Comparison of ENCODE assay signal across 13 cellular contexts in the genomic region with DNA sequence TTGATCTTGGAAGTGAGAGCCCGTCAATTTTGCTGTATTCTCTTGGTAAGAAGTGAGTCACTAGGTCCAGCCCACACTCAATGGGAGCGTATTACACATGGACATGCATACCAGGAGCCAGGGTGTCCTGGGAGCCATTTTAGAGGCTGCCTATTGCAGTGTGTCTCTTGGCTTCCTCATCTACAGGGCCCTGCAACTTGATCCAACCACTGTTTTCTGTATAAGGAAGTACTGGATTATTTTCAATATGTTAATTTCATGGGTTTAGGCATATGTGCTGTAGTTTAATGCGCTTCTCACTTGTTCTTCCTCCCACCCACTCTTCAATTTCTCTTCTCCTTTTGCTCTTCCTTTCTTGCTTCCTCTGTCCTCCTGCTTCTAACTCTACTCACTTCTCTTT.
DNase-seq lines count a peak whose midpoint lies in the region; ATAC-seq, FAIRE-seq and TF ChIP-seq lines count a peak whose summit lies in the region.
"Had no signal": no experiment of that assay in that cellular context is flagged by ENCODE, and none has a peak within 500 bp of the region (broad histone marks: within the 10 kb centered on the region; RNA-seq: fewer than 3 reads in every experiment).

No MANE protein-coding gene starts in this region.

- no peak overlapping the region for H3K14ac ChIP-seq in neuronal stem cell (ENCODE audit: low read length)

- H3K79me1 ChIP-seq in neuronal stem cell (ENCODE audit: low read depth, low read length): no peaks in the 10 kb centered on the region

- intact Hi-C loops in uterus (cut with DNase I; ENCODE audit: low total_unique reads): no loop called here

- H3K18ac ChIP-seq in neuronal stem cell (ENCODE audit: low read length): no peak overlapping the region

- H3K36me3 ChIP-seq in neuronal stem cell (replicated peaks in 1 of 2; ENCODE audit: control insufficient read depth in 2 of 2, insufficient read depth in 2 of 2, low read length in 2 of 2): no peaks in the 10 kb centered on the region
- no peaks in the 10 kb centered on the region for H3K36me3 ChIP-seq in uterus

- H2BK120ac ChIP-seq in neuronal stem cell (ENCODE audit: low read depth, low read length): no peak overlapping the region

- no peak for TF ChIP-seq POLR2A in uterus (IDR thresholded peaks at IDR 0.05)

- ATAC-seq in GM19035 (IDR thresholded peaks at IDR 0.05; ENCODE audit: unreplicated experiment): no peak
- ATAC-seq: CD8-positive, alpha-beta T cell; WTC11 had no signal

- H2BK15ac ChIP-seq in neuronal stem cell (ENCODE audit: low read length): no peak overlapping the region

- no peak for FAIRE-seq in HTR-8/SVneo (lab: Jason Lieb, UNC)
- FAIRE-seq: GM12891 had no signal

- H4K91ac ChIP-seq in neuronal stem cell (ENCODE audit: low read depth, low read length, poor library complexity): no peak overlapping the region

- H2AFZ ChIP-seq in neuronal stem cell (ENCODE audit: low read length): peak overlapping the region; percentile 0

- peaks cover 2 to 9% of the 10 kb centered on the region in 2 donors for H3K4me1 ChIP-seq in neuronal stem cell (ENCODE audit: control insufficient read depth in 2 of 2, insufficient read depth in 1 of 2, low read depth in 1 of 2, low read length in 2 of 2)
- no peaks in the 10 kb centered on the region for H3K4me1 ChIP-seq in uterus

- H4K8ac ChIP-seq in neuronal stem cell (ENCODE audit: low read depth, low read length): no peak overlapping the region

- H2BK12ac ChIP-seq in neuronal stem cell (ENCODE audit: low read length): no peak overlapping the region

- no peak overlapping the region for H2AK5ac ChIP-seq in neuronal stem cell (ENCODE audit: low read depth, low read length)

- WGBS in neuronal stem cell (ENCODE audit: extremely low coverage in 2 of 2, insufficient read length in 2 of 2, insufficient replicate concordance in 1 of 2), 2 donors: no CpG with 5 or more reads among the region's 3 CpGs

- no peak overlapping the region for H3K9ac ChIP-seq in neuronal stem cell (ENCODE audit: low read depth, low read length, poor library complexity)

- H3K4me2 ChIP-seq in neuronal stem cell (ENCODE audit: insufficient read depth, low read length, poor library complexity, severe bottlenecking): no peak overlapping the region

- H3K4me3 ChIP-seq in neuronal stem cell (ENCODE audit: low read length in 2 of 2) (no peak overlapping the region), uterus (no peak overlapping the region)

- H3K9me3 ChIP-seq in neuronal stem cell (replicated peaks in 1 of 2; ENCODE audit: control insufficient read depth in 2 of 2, insufficient read depth in 1 of 2, low read depth in 1 of 2, low read length in 2 of 2): no peaks in the 10 kb centered on the region
- H3K9me3 ChIP-seq in uterus: no peaks in the 10 kb centered on the region

- no peak for TF ChIP-seq CTCF in uterus (IDR thresholded peaks at IDR 0.05)

- peak overlapping the region; percentile 11 for H3K27ac ChIP-seq in cingulate gyrus (ENCODE audit: low read depth, low read length)
- H3K27ac ChIP-seq in neuronal stem cell (replicated peaks; ENCODE audit: low read length): no peak overlapping the region
- H3K27ac ChIP-seq in uterus: no peak overlapping the region

- H3K23ac ChIP-seq in neuronal stem cell (ENCODE audit: low read depth, low read length, poor library complexity): no peak overlapping the region

- DNase-seq in EH (ENCODE audit: low read depth): peak; percentile 12
- peak; percentile 95 for DNase-seq in NOMO-1 treated with DMSO at 0.1 percent for 48 hours (lab: John Stamatoyannopoulos, UW; ENCODE audit: unreplicated experiment)
- DNase-seq in neuronal stem cell (ENCODE audit: low spot score): no peak
- DNase-seq in uterus: no peak
- DNase-seq in HTR-8/SVneo (ENCODE audit: insufficient read length, low spot score): no peak
- no peak for DNase-seq in activated CD4-positive, alpha-beta T cell treated with anti-CD3 and anti-CD28 coated beads, Interleukin-2, amount 50 U/mL, for 4 hours
- DNase-seq: activated effector memory CD4-positive, alpha-beta T cell treated with Interleukin-2 at 50 U/mL for 16 hours; CD8-positive, alpha-beta T cell; NCI-H1417 treated with DMSO at 0.1 percent for 48 hours had no signal

- no peak overlapping the region for H2BK5ac ChIP-seq in neuronal stem cell (ENCODE audit: low read length)

- no peaks in the 10 kb centered on the region for H3K27me3 ChIP-seq in neuronal stem cell (ENCODE audit: control insufficient read depth in 3 of 3, insufficient read depth in 3 of 3, low read depth in 1 of 3, low read length in 3 of 3)
- no peaks in the 10 kb centered on the region for H3K27me3 ChIP-seq in uterus

- H3K4ac ChIP-seq in neuronal stem cell (ENCODE audit: low read length): no peak overlapping the region

Comparison
In these comparisons a context has a peak if more than half of its experiments do, and no peak if none do; other contexts are left out.
1. DNase-seq: peak in EH (single experiment) and NOMO-1 treated with DMSO at 0.1 percent for 48 hours (single experiment); none in neuronal stem cell (single experiment), uterus (0 of 2), HTR-8/SVneo (single experiment) and activated CD4-positive, alpha-beta T cell treated with anti-CD3 and anti-CD28 coated beads, Interleukin-2, amount 50 U/mL, for 4 hours (0 of 2).